In genomic region chr16:88345943-88346560, GRCh38 we compare ENCODE assay signal across 20 cellular contexts.
"Had no signal": no experiment of that assay in that cellular context is flagged by ENCODE, and none has a peak within 500 bp of the region (broad histone marks: within the 10 kb centered on the region; RNA-seq: fewer than 3 reads in every experiment).

No MANE protein-coding gene starts in this region.

- H3K4me3 ChIP-seq: ascending aorta, left lung, sigmoid colon, SK-N-MC, smooth muscle cell, transverse colon had no signal

- H3K27ac Mint-ChIP-seq: activated CD8-positive, alpha-beta T cell treated with anti-CD3 and anti-CD28 coated beads, Interleukin-2, amount 10 ng/mL, durations not matched to agents 7 days and 5 days; activated naive CD4-positive, alpha-beta T cell treated with anti-CD3 and anti-CD28 coated beads, Interleukin-2, amount 50 U/mL, for 72 hours; activated T-helper 17 cell treated with anti-CD3 and anti-CD28 coated beads, Interleukin-2, amount 50 U/mL, for 72 hours; nephron; stimulated activated memory B cell treated with anti-CD40 and anti-IgM and Interleukin-4, amounts not matched to agents 10 μg/mL and 1 μg/mL and 100 μg/mL, for 72 hours; T-helper 2 cell treated with Interferon-gamma antibody and Interleukin-4, amounts not matched to agents 5 μg/mL and 100 μg/mL, for 36 hours had no signal

- H3K4me1 Mint-ChIP-seq: activated T-helper 17 cell treated with anti-CD3 and anti-CD28 coated beads, Interleukin-2, amount 50 U/mL, for 72 hours; nephron had no signal

- DNase-seq: activated CD4-positive, alpha-beta T cell treated with anti-CD3 and anti-CD28 coated beads, Interleukin-2, amount 50 U/mL, for 1 hour; activated CD4-positive, CD25-positive, alpha-beta regulatory T cell treated with anti-CD3 and anti-CD28 coated beads, Interleukin-2, amount 50 U/mL, for 72 hours; activated CD8-positive, alpha-beta T cell treated with anti-CD3 and anti-CD28 coated beads, Interleukin-2, amount 10 ng/mL, durations not matched to agents 7 days and 5 days; brain microvascular endothelial cell; central memory CD4-positive, alpha-beta T cell; effector memory CD4-positive, alpha-beta T cell; nucleus accumbens; sigmoid colon; stimulated activated CD4-positive, alpha-beta T cell treated with anti-CD3 and anti-CD28 coated beads, Interleukin-15, amount 100 ng/mL, for 24 hours; transverse colon had no signal

- H3K4me1 ChIP-seq: ascending aorta, left lung, sigmoid colon, transverse colon had no signal

- H3K27ac ChIP-seq: ascending aorta, brain microvascular endothelial cell, left lung, sigmoid colon, SK-N-MC, transverse colon, VCaP had no signal

- H3K9me3 Mint-ChIP-seq: activated T-helper 17 cell treated with anti-CD3 and anti-CD28 coated beads, Interleukin-2, amount 50 U/mL, for 72 hours had no signal

- H3K36me3 ChIP-seq: ascending aorta, brain microvascular endothelial cell, left lung, sigmoid colon, transverse colon had no signal

- H3K27me3 ChIP-seq: ascending aorta, brain microvascular endothelial cell, left lung, sigmoid colon, transverse colon had no signal

- ATAC-seq: activated CD8-positive, alpha-beta T cell treated with anti-CD3 and anti-CD28 coated beads, Interleukin-2, amount 10 ng/mL, durations not matched to agents 7 days and 5 days; activated naive CD4-positive, alpha-beta T cell treated with anti-CD3 and anti-CD28 coated beads, Interleukin-2, amount 50 U/mL, for 72 hours; activated T-helper 17 cell treated with anti-CD3 and anti-CD28 coated beads, Interleukin-2, amount 50 U/mL, for 72 hours; left lung; stimulated activated memory B cell treated with anti-CD40 and anti-IgM and Interleukin-4, amounts not matched to agents 10 μg/mL and 1 μg/mL and 100 μg/mL, for 72 hours had no signal

- H3K9me3 ChIP-seq: ascending aorta, sigmoid colon, transverse colon had no signal

- H3K4me3 Mint-ChIP-seq: activated CD8-positive, alpha-beta T cell treated with anti-CD3 and anti-CD28 coated beads, Interleukin-2, amount 10 ng/mL, durations not matched to agents 7 days and 5 days; activated T-helper 17 cell treated with anti-CD3 and anti-CD28 coated beads, Interleukin-2, amount 50 U/mL, for 72 hours; nephron; stimulated activated memory B cell treated with anti-CD40 and anti-IgM and Interleukin-4, amounts not matched to agents 10 μg/mL and 1 μg/mL and 100 μg/mL, for 72 hours; T-helper 2 cell treated with Interferon-gamma antibody and Interleukin-4, amounts not matched to agents 5 μg/mL and 100 μg/mL, for 36 hours had no signal

- H3K36me3 Mint-ChIP-seq: activated naive CD4-positive, alpha-beta T cell treated with anti-CD3 and anti-CD28 coated beads, Interleukin-2, amount 50 U/mL, for 72 hours; stimulated activated memory B cell treated with anti-CD40 and anti-IgM and Interleukin-4, amounts not matched to agents 10 μg/mL and 1 μg/mL and 100 μg/mL, for 72 hours had no signal
